ENCODE assay signal across 15 cellular contexts in the genomic region with DNA sequence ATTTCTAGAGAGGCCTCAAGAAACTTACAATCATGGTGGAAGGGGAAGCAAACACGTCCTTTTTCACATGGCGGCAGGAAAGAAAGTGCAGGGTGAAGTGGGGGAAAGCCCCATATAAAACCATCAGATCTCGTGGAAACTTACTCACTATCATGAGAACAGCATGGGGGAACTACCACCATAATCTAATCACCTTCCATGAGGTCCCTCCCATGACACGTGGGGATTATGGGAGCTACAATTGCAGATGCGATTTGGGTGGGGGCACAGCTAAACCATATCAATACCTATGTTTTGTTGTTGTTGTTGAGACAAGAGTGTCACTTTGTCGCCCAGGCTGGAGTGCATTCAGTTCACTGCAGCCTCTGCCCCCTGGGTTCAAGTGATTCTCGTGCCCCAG. TPM values are rescaled to one million over a fixed set of nuclear protein-coding genes. Genes with fewer than 3 reads are reported as not detected.
DNase-seq lines count a peak whose midpoint lies in the region; ATAC-seq and TF ChIP-seq lines count a peak whose summit lies in the region.
"Had no signal": no experiment of that assay in that cellular context is flagged by ENCODE, and none has a peak within 500 bp of the region (broad histone marks: within the 10 kb centered on the region; RNA-seq: fewer than 3 reads in every experiment).

No MANE protein-coding gene starts in this region.

- POLR2A ChIA-PET in CD8-positive, alpha-beta T cell (lab: Charles Lee) = no interaction called here

- no peaks in the 10 kb centered on the region for H3K27me3 ChIP-seq in CD8-positive, alpha-beta T cell (ENCODE audit: insufficient read depth, low read length)
- H3K27me3 ChIP-seq: BLaER1 treated with 17β-estradiol and CSF1 and Interleukin-3, amounts not matched to agents 10 nM and 100 nM; gastrocnemius medialis had no signal

- TF ChIP-seq CTCF in CD8-positive, alpha-beta T cell (IDR thresholded peaks at IDR 0.05) = no peak

- no peaks in the 10 kb centered on the region for H3K27me3 Mint-ChIP-seq in CD8-positive, alpha-beta T cell (ENCODE audit: low read depth)
- no peaks in the 10 kb centered on the region for H3K27me3 Mint-ChIP-seq in activated naive CD8-positive, alpha-beta T cell treated with anti-CD3 and anti-CD28 coated beads for 36 hours

- H3K36me3 ChIP-seq in CD8-positive, alpha-beta T cell (ENCODE audit: insufficient read depth, low read length) = peaks cover 4% of the 10 kb centered on the region
- H3K36me3 ChIP-seq: gastrocnemius medialis had no signal

- peaks cover 12% of the 10 kb centered on the region for H3K4me1 ChIP-seq in CD8-positive, alpha-beta T cell (ENCODE audit: insufficient read depth, low read length)
- H3K4me1 ChIP-seq: gastrocnemius medialis had no signal

- peak overlapping the region; percentile 34 for H3K27ac Mint-ChIP-seq in CD8-positive, alpha-beta T cell
- peak overlapping the region; percentile 95 for H3K27ac Mint-ChIP-seq in activated naive CD8-positive, alpha-beta T cell treated with anti-CD3 and anti-CD28 coated beads for 36 hours

- peaks cover 72% of the 10 kb centered on the region for H3K36me3 Mint-ChIP-seq in CD8-positive, alpha-beta T cell
- peaks cover 71% of the 10 kb centered on the region for H3K36me3 Mint-ChIP-seq in activated naive CD8-positive, alpha-beta T cell treated with anti-CD3 and anti-CD28 coated beads for 36 hours

- CTCF ChIA-PET in CD8-positive, alpha-beta T cell (lab: Charles Lee) = no interaction called here

- H3K9me3 ChIP-seq in CD8-positive, alpha-beta T cell (ENCODE audit: low read length) = no peaks in the 10 kb centered on the region
- H3K9me3 ChIP-seq: gastrocnemius medialis had no signal

- H3K4me3 ChIP-seq in CD8-positive, alpha-beta T cell (ENCODE audit: low read depth, low read length) = no peak overlapping the region
- H3K4me3 ChIP-seq: BLaER1 treated with 17β-estradiol and CSF1 and Interleukin-3, amounts not matched to agents 10 nM and 100 nM; gastrocnemius medialis had no signal

- no peaks in the 10 kb centered on the region for H3K9me3 Mint-ChIP-seq in CD8-positive, alpha-beta T cell
- peaks cover 10% of the 10 kb centered on the region for H3K9me3 Mint-ChIP-seq in activated naive CD8-positive, alpha-beta T cell treated with anti-CD3 and anti-CD28 coated beads for 36 hours

- intact Hi-C loops in CD8-positive, alpha-beta T cell (cut with DNase I, micrococcal nuclease) = no loop called here

- H3K4me1 Mint-ChIP-seq in CD8-positive, alpha-beta T cell (ENCODE audit: low read depth) = peaks cover 47% of the 10 kb centered on the region
- peaks cover 55% of the 10 kb centered on the region for H3K4me1 Mint-ChIP-seq in activated naive CD8-positive, alpha-beta T cell treated with anti-CD3 and anti-CD28 coated beads for 36 hours

- H3K4me3 Mint-ChIP-seq in CD8-positive, alpha-beta T cell = no peak overlapping the region
- peak overlapping the region; percentile 52 for H3K4me3 Mint-ChIP-seq in activated naive CD8-positive, alpha-beta T cell treated with anti-CD3 and anti-CD28 coated beads for 36 hours

- ATAC-seq in CD8-positive, alpha-beta T cell = peak; percentile 49
- ATAC-seq: gastrocnemius medialis had no signal

- H3K27ac ChIP-seq in CD8-positive, alpha-beta T cell (ENCODE audit: low read depth, low read length) = no peak overlapping the region
- H3K27ac ChIP-seq: gastrocnemius medialis, KMS-11 had no signal

- DNase-seq in CD8-positive, alpha-beta T cell = no peak
- peak; percentile 66 for DNase-seq in activated CD4-positive, alpha-beta T cell treated with anti-CD3 and anti-CD28 coated beads for 48 hours
- DNase-seq in activated naive CD8-positive, alpha-beta T cell treated with anti-CD3 and anti-CD28 coated beads for 36 hours = peak; percentile 51
- peak; percentile 67 for DNase-seq in stimulated activated CD4-positive, alpha-beta T cell treated with anti-CD3 and anti-CD28 coated beads, Interleukin-4, amount 100 ng/mL, for 24 hours
- DNase-seq in NCI-H2081 (lab: John Stamatoyannopoulos, UW) = no peak
- no peak for DNase-seq in DMS53 (lab: John Stamatoyannopoulos, UW)
- DNase-seq in HuH-7.5 (ENCODE audit: low spot score) = no peak
- DNase-seq: gastrocnemius medialis, H7, NCI-H1417, NCI-H446 treated with DMSO at 0.1 percent for 48 hours, RPMI8226, small intestine had no signal

RNA-seq across cellular contexts. Expression of a gene that starts 29.9 kb away (rescaled TPM):
- 100 to 1,000 TPM; 217 to 235 TPM for total RNA-seq in CD8-positive, alpha-beta T cell
- total RNA-seq in activated naive CD8-positive, alpha-beta T cell treated with anti-CD3 and anti-CD28 coated beads for 36 hours = 100 to 1,000 TPM; 110 to 122 TPM

RNA-seq across cellular contexts. Expression of a gene that starts 36.6 kb away (rescaled TPM):
- 10 to 100 TPM; 12.1 to 14.5 TPM for total RNA-seq in CD8-positive, alpha-beta T cell
- 10 to 100 TPM; 31.3 to 38.8 TPM for total RNA-seq in activated naive CD8-positive, alpha-beta T cell treated with anti-CD3 and anti-CD28 coated beads for 36 hours

Comparison
In these comparisons a context has a peak if more than half of its experiments do, and no peak if none do; other contexts are left out.
1. DNase-seq: peak in activated CD4-positive, alpha-beta T cell treated with anti-CD3 and anti-CD28 coated beads for 48 hours (single experiment), activated naive CD8-positive, alpha-beta T cell treated with anti-CD3 and anti-CD28 coated beads for 36 hours (single experiment) and stimulated activated CD4-positive, alpha-beta T cell treated with anti-CD3 and anti-CD28 coated beads, Interleukin-4, amount 100 ng/mL, for 24 hours (single experiment); none in CD8-positive, alpha-beta T cell (0 of 7), NCI-H2081 (0 of 2), DMS53 (single experiment) and HuH-7.5 (single experiment).